17 cellular contexts compared by ENCODE assay signal in genomic region chr10:100045592-100045991, GRCh38. TPM values are rescaled to one million over a fixed set of nuclear protein-coding genes. Genes with fewer than 3 reads are reported as not detected.
A peak's percentile ranks its signal among the peaks of the same experiment; 100 is the strongest.
DNase-seq lines count a peak whose midpoint lies in the region; FAIRE-seq and TF ChIP-seq lines count a peak whose summit lies in the region.
"Had no signal": no experiment of that assay in that cellular context is flagged by ENCODE, and none has a peak within 500 bp of the region (broad histone marks: within the 10 kb centered on the region; RNA-seq: fewer than 3 reads in every experiment).

No MANE protein-coding gene starts in this region.

- H2AFZ ChIP-seq in osteoblast (ENCODE audit: low read length), result peak overlapping the region; percentile 67

- TF ChIP-seq CTCF in DOHH2 (IDR thresholded peaks at IDR 0.05; ENCODE audit: low read depth, low read length, poor library complexity, severe bottlenecking), result no peak
- TF ChIP-seq CTCF in osteoblast (IDR thresholded peaks at IDR 0.05; ENCODE audit: extremely low read depth, low read depth, low read length), result no peak
- TF ChIP-seq CTCF in esophagus squamous epithelium (IDR thresholded peaks at IDR 0.05), result no peak
- TF ChIP-seq CTCF in WERI-Rb-1 (IDR thresholded peaks at IDR 0.05; ENCODE audit: low read depth, low read length), result no peak

- H4K20me1 ChIP-seq in DOHH2 (ENCODE audit: control insufficient read depth, insufficient read depth, low read depth, low read length), result no peaks in the 10 kb centered on the region
- H4K20me1 ChIP-seq in osteoblast (ENCODE audit: insufficient read depth, low read length), result no peaks in the 10 kb centered on the region

- 54 to 65% methylated on average over 2 of the region's 2 CpGs for WGBS in esophagus squamous epithelium, 2 donors

- H3K9me2 ChIP-seq in DOHH2 (replicated peaks; ENCODE audit: control insufficient read depth, low read length), result no peaks in the 10 kb centered on the region

- TF ChIP-seq POLR2A in H54 (IDR thresholded peaks at IDR 0.05; ENCODE audit: low read depth, low read length), result no peak
- TF ChIP-seq POLR2A in esophagus squamous epithelium (IDR thresholded peaks at IDR 0.05), result no peak

- no peaks in the 10 kb centered on the region; the same call in 1 of the 2 replicates for H3F3A ChIP-seq in DOHH2 (ENCODE audit: control insufficient read depth, insufficient read depth)

- H3K27me3 ChIP-seq in DOHH2 (ENCODE audit: control insufficient read depth, low read length) (no peaks in the 10 kb centered on the region), osteoblast (ENCODE audit: insufficient read depth, low read length) (no peaks in the 10 kb centered on the region), esophagus squamous epithelium (no peaks in the 10 kb centered on the region), WERI-Rb-1 (ENCODE audit: insufficient read depth, low read depth, severe bottlenecking) (no peaks in the 10 kb centered on the region)
- H3K27me3 ChIP-seq: brain microvascular endothelial cell, upper lobe of right lung had no signal

- H3K36me3 ChIP-seq in DOHH2 (ENCODE audit: control insufficient read depth, low read length) (no peaks in the 10 kb centered on the region), osteoblast (ENCODE audit: insufficient read depth, low read length) (no peaks in the 10 kb centered on the region), esophagus squamous epithelium (no peaks in the 10 kb centered on the region), WERI-Rb-1 (no peaks in the 10 kb centered on the region)
- H3K36me3 ChIP-seq: brain microvascular endothelial cell, upper lobe of right lung had no signal

- intact Hi-C loops in esophagus squamous epithelium (cut with DNase I), result loop anchor here (5.0 to 10.0 kb wide), 2 partner anchors 71 to 203 kb away; no protein-coding TSS in a partner anchor

- no peaks in the 10 kb centered on the region for H3K9me3 ChIP-seq in DOHH2 (ENCODE audit: control insufficient read depth, insufficient read depth, low read length)
- no peaks in the 10 kb centered on the region for H3K9me3 ChIP-seq in osteoblast (ENCODE audit: low read depth, low read length)
- no peaks in the 10 kb centered on the region for H3K9me3 ChIP-seq in esophagus squamous epithelium
- H3K9me3 ChIP-seq in WERI-Rb-1 (ENCODE audit: severe bottlenecking), result no peaks in the 10 kb centered on the region
- H3K9me3 ChIP-seq: upper lobe of right lung had no signal

- peaks cover 55% of the 10 kb centered on the region for H3K4me1 ChIP-seq in DOHH2 (ENCODE audit: control insufficient read depth, low read length)
- peaks cover 20% of the 10 kb centered on the region for H3K4me1 ChIP-seq in osteoblast (ENCODE audit: insufficient read depth, low read length)
- peaks cover 7 to 54% (median 18%) of the 10 kb centered on the region in 3 donors for H3K4me1 ChIP-seq in esophagus squamous epithelium

- DNase-seq in NCI-H460 (ENCODE audit: extremely low read depth, low read depth) (peak; percentile 0), dermis blood vessel endothelial cell (peak; percentile 5), osteoblast (ENCODE audit: insufficient read length, low spot score, missing footprints) (no peak), NCI-H526 (lab: John Stamatoyannopoulos, UW) (no peak), H54 (ENCODE audit: insufficient read length, low spot score) (no peak), esophagus squamous epithelium (lab: John Stamatoyannopoulos, UW) (no peak), WERI-Rb-1 (no peak)
- DNase-seq: NCI-H524 treated with DMSO at 0.1 percent for 48 hours had no signal

- H3K4me3 ChIP-seq in DOHH2 (ENCODE audit: low read length) (peak overlapping the region; percentile 27), osteoblast (ENCODE audit: insufficient read depth, low read length) (no peak overlapping the region), esophagus squamous epithelium (no peak overlapping the region), WERI-Rb-1 (ENCODE audit: low read depth, low read length) (no peak overlapping the region)
- H3K4me3 ChIP-seq: lung, upper lobe of right lung had no signal

- H3K4me2 ChIP-seq in DOHH2 (ENCODE audit: low read length) (peak overlapping the region; percentile 57), osteoblast (ENCODE audit: insufficient read depth, low read length) (peak overlapping the region; percentile 51)

- H3K79me2 ChIP-seq in DOHH2 (ENCODE audit: control insufficient read depth, low read length) (no peaks in the 10 kb centered on the region), osteoblast (ENCODE audit: insufficient read depth, low read length) (no peaks in the 10 kb centered on the region)

- H3K27ac ChIP-seq in DOHH2 (ENCODE audit: low read depth, low read length) (no peak overlapping the region), osteoblast (ENCODE audit: low read depth, low read length) (peak overlapping the region; percentile 55), esophagus squamous epithelium (peak overlapping the region in 2 of 4 donors; percentile 16 to 79), WERI-Rb-1 (no peak overlapping the region)
- H3K27ac ChIP-seq: brain microvascular endothelial cell, upper lobe of right lung had no signal

- FAIRE-seq in H54 (lab: Jason Lieb, UNC), result no peak

RNA-seq across cellular contexts. Expression of gene DNMBP, which starts 35.8 kb away (rescaled TPM):
- 13.3 and 13.5 TPM in 2 replicates for total RNA-seq in NCI-H460 (2014; rRNA removed; shearing (Covaris generic))
- polyA plus RNA-seq in NCI-H460 (2014; cell fraction: nucleus; rRNA removed), result 6.9 and 10.1 TPM in 2 replicates
- total RNA-seq in dermis blood vessel endothelial cell (39.5 and 46.6 TPM in 2 replicates), osteoblast (13.0 and 15.9 TPM in 2 replicates), esophagus squamous epithelium (10 to 100 TPM in 3 of 4 donors, 1 to 10 TPM in 1; 9.5 to 15.8 (median 11.4) TPM)

RNA-seq across cellular contexts. Expression of gene CPN1, which starts 36.1 kb away (rescaled TPM):
- not detected in 2 replicates for total RNA-seq in NCI-H460 (2014; rRNA removed; shearing (Covaris generic))
- not detected in 2 replicates for polyA plus RNA-seq in NCI-H460 (2014; cell fraction: nucleus; rRNA removed)
- total RNA-seq in dermis blood vessel endothelial cell (not detected in 2 replicates), osteoblast (not detected in 2 replicates), esophagus squamous epithelium (not detected)
- total RNA-seq: CD8-positive, alpha-beta memory T cell; dermis microvascular lymphatic vessel endothelial cell; lung; MCF 10A; naive thymus-derived CD8-positive, alpha-beta T cell; RPMI7951; upper lobe of right lung had no signal
- polyA plus RNA-seq: CD8-positive, alpha-beta memory T cell; lung; naive thymus-derived CD8-positive, alpha-beta T cell had no signal

Comparison
In these comparisons a context has a peak if more than half of its experiments do, and no peak if none do; other contexts are left out.
1. DNase-seq: peak in NCI-H460 (single experiment) and dermis blood vessel endothelial cell (single experiment); none in osteoblast (single experiment), NCI-H526 (0 of 2), H54 (single experiment), esophagus squamous epithelium (single experiment) and WERI-Rb-1 (single experiment).